15 cellular contexts compared by ENCODE assay signal in the genomic region with DNA sequence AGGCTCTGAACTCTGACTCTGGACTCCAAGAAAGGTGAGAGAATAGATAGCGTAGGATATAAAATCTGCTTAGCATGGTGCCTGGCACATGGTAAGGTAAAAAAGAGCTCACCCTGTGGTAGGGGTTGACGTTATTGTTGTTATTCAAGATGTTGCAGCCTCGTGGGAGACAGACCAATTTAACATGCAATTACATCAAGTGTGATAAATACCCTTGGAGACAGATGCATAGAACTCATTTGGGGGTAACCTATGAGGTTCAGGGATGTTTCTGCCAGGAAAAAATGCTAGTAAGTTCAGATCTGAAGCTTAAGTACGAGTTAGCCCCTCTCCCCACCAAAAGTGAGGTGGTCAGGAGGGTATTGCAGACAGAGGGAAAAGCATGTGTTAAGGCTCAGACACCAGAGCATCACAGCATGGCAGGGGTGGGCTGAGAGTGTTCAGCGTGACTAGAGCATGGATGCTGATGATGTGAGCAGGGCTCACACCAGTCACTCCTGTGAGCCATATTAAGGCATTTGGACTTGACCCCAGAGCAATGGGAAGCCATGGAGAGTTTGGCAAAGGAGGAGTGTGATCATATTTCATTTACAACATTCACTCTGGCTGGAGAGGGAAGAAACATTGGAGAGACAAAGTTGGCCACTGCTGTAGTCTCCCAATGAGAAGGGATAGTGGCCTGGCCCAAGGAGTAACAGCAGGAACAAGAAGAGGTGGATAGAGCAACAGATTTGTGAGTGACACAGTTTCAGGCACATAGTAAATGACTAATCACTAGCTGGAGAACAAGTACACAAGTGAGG.
A peak's percentile ranks its signal among the peaks of the same experiment; 100 is the strongest.
DNase-seq lines count a peak whose midpoint lies in the region; ATAC-seq, FAIRE-seq and TF ChIP-seq lines count a peak whose summit lies in the region.
"Had no signal": no experiment of that assay in that cellular context is flagged by ENCODE, and none has a peak within 500 bp of the region (broad histone marks: within the 10 kb centered on the region; RNA-seq: fewer than 3 reads in every experiment).

No MANE protein-coding gene starts in this region.

- H3K9ac ChIP-seq in astrocyte (ENCODE audit: low read length) (no peak overlapping the region), kidney (ENCODE audit: low read length in 2 of 2) (no peak overlapping the region)
- H3K9ac ChIP-seq: BLaER1 had no signal

- intact Hi-C loops in left cardiac atrium (cut with DNase I) (no loop called here), thyroid gland (cut with DNase I) (no loop called here), kidney (cut with DNase I) (no loop called here)

- H3K36me3 Mint-ChIP-seq in astrocyte (ENCODE audit: low read depth, unreplicated experiment), result peaks cover 2% of the 10 kb centered on the region

- H3K79me2 ChIP-seq in astrocyte (ENCODE audit: insufficient read depth, low read length), result no peaks in the 10 kb centered on the region

- no peaks in the 10 kb centered on the region for H4K20me1 ChIP-seq in astrocyte (ENCODE audit: insufficient read depth, low read length)
- H4K20me1 ChIP-seq: BLaER1 had no signal

- H3K27ac ChIP-seq in astrocyte (ENCODE audit: low read depth, low read length), result no peak overlapping the region
- H3K27ac ChIP-seq in thyroid gland, result no peak overlapping the region
- H3K27ac ChIP-seq in kidney (ENCODE audit: low read depth in 2 of 2, low read length in 2 of 2), result no peak overlapping the region
- H3K27ac ChIP-seq: BLaER1, pancreas had no signal

- H2AFZ ChIP-seq in astrocyte (ENCODE audit: low read depth, low read length), result no peak overlapping the region

- H3K4me1 Mint-ChIP-seq in astrocyte (ENCODE audit: low read depth, unreplicated experiment), result peaks cover 8% of the 10 kb centered on the region
- H3K4me1 Mint-ChIP-seq: activated CD4-positive, alpha-beta memory T cell treated with anti-CD3 and anti-CD28 coated beads, Interleukin-2, amount 10 ng/mL, durations not matched to agents 7 days and 5 days had no signal

- H3K4me1 ChIP-seq in astrocyte (ENCODE audit: insufficient read depth, low read length), result peaks cover 6% of the 10 kb centered on the region
- H3K4me1 ChIP-seq in thyroid gland, result peaks cover 0 to 4% of the 10 kb centered on the region in 2 donors
- H3K4me1 ChIP-seq in kidney (ENCODE audit: control insufficient read depth in 1 of 2, insufficient read depth in 1 of 2, low read depth in 1 of 2, low read length in 2 of 2), result no peaks in the 10 kb centered on the region
- H3K4me1 ChIP-seq: BLaER1, pancreas had no signal

- in situ Hi-C loops in GM13977 (cut with MboI; ENCODE audit: low pct_unique_long_range_greater_than_20kb, low sequenced_read_pairs, unreplicated experiment), result no loop called here

- H3K27me3 ChIP-seq in astrocyte (ENCODE audit: insufficient read depth, low read length), result peaks cover 36% of the 10 kb centered on the region
- peaks cover 3% of the 10 kb centered on the region for H3K27me3 ChIP-seq in thyroid gland
- H3K27me3 ChIP-seq: BLaER1, pancreas had no signal

- H3K9me3 Mint-ChIP-seq in astrocyte (ENCODE audit: unreplicated experiment), result peaks cover 2% of the 10 kb centered on the region

- no peak for TF ChIP-seq POLR2A in thyroid gland (IDR thresholded peaks at IDR 0.05)

- no peak overlapping the region for H3K4me3 Mint-ChIP-seq in astrocyte (ENCODE audit: unreplicated experiment)
- H3K4me3 Mint-ChIP-seq: activated CD4-positive, alpha-beta memory T cell treated with anti-CD3 and anti-CD28 coated beads, Interleukin-2, amount 10 ng/mL, durations not matched to agents 7 days and 5 days had no signal

- FAIRE-seq in astrocyte (lab: Jason Lieb, UNC), result no peak
- FAIRE-seq in kidney (lab: Jason Lieb, UNC), result no peak
- FAIRE-seq: GM12878, pancreas had no signal

- H3K36me3 ChIP-seq in astrocyte (ENCODE audit: insufficient read depth, low read length) (no peaks in the 10 kb centered on the region), thyroid gland (no peaks in the 10 kb centered on the region), kidney (ENCODE audit: control insufficient read depth in 1 of 2, insufficient read depth in 2 of 2, low read length in 2 of 2) (no peaks in the 10 kb centered on the region)
- H3K36me3 ChIP-seq: BLaER1, pancreas had no signal

- WGBS in thyroid gland, 2 donors, result 76 to 82% methylated on average over 5 of the region's 5 CpGs

- no peaks in the 10 kb centered on the region for H3K9me3 ChIP-seq in astrocyte (ENCODE audit: insufficient read depth, low read depth, low read length)
- H3K9me3 ChIP-seq in thyroid gland, result no peaks in the 10 kb centered on the region
- no peaks in the 10 kb centered on the region for H3K9me3 ChIP-seq in kidney (ENCODE audit: control insufficient read depth in 1 of 2, low read length in 2 of 2)
- H3K9me3 ChIP-seq: pancreas had no signal

- no peak overlapping the region for H3K4me2 ChIP-seq in astrocyte (ENCODE audit: low read length)
- H3K4me2 ChIP-seq: BLaER1 had no signal

- TF ChIP-seq CTCF in astrocyte (IDR thresholded peaks at IDR 0.05; ENCODE audit: insufficient read depth, low read depth, low read length), result no peak
- no peak for TF ChIP-seq CTCF in thyroid gland (IDR thresholded peaks at IDR 0.05)
- TF ChIP-seq CTCF in kidney (IDR thresholded peaks at IDR 0.05; ENCODE audit: borderline replicate concordance, extremely low read depth, insufficient read depth), result no peak
- no peak for TF ChIP-seq CTCF in GM13977 (IDR thresholded peaks at IDR 0.05; ENCODE audit: extremely low read depth, insufficient read depth, missing control alignments)

- H3K27me3 Mint-ChIP-seq in astrocyte (ENCODE audit: low read depth, unreplicated experiment), result peaks cover 24% of the 10 kb centered on the region

- no peak overlapping the region for H3K4me3 ChIP-seq in astrocyte (ENCODE audit: insufficient read depth, low read depth, low read length)
- no peak overlapping the region for H3K4me3 ChIP-seq in thyroid gland (replicated peaks in 1 of 3)
- no peak overlapping the region for H3K4me3 ChIP-seq in kidney (ENCODE audit: low read length in 2 of 2)
- H3K4me3 ChIP-seq: BLaER1, GM12878, pancreas had no signal

- no peak overlapping the region for H3K27ac Mint-ChIP-seq in astrocyte (ENCODE audit: unreplicated experiment)
- H3K27ac Mint-ChIP-seq: activated CD4-positive, alpha-beta memory T cell treated with anti-CD3 and anti-CD28 coated beads, Interleukin-2, amount 10 ng/mL, durations not matched to agents 7 days and 5 days had no signal

- peak; percentile 84 for DNase-seq in AG08396 (ENCODE audit: low spot score)
- DNase-seq in GM04504 (ENCODE audit: low read depth), result peak; percentile 63
- peak; percentile 61 for DNase-seq in astrocyte (ENCODE audit: low read depth)
- no peak for DNase-seq in left cardiac atrium
- no peak for DNase-seq in thyroid gland
- DNase-seq in kidney, result no peak
- DNase-seq in stimulated activated naive CD4-positive, alpha-beta T cell (lab: John Stamatoyannopoulos, UW), result no peak
- DNase-seq in GM13977 (ENCODE audit: low spot score), result no peak
- DNase-seq: activated CD4-positive, alpha-beta memory T cell treated with anti-CD3 and anti-CD28 coated beads, Interleukin-2, amount 10 ng/mL, durations not matched to agents 7 days and 5 days; activated effector memory CD4-positive, alpha-beta T cell treated with anti-CD3 and anti-CD28 coated beads, Interleukin-2, amount 50 U/mL, for 16 hours; DMS79 treated with DMSO at 0.1 percent for 48 hours; head of caudate nucleus; pancreas had no signal

- ATAC-seq in left cardiac atrium, result peak; percentile 56 to 78
- ATAC-seq: GM12878, pancreas had no signal

Comparison
In these comparisons a context has a peak if more than half of its experiments do, and no peak if none do; other contexts are left out.
1. DNase-seq: peak in AG08396 (single experiment), GM04504 (single experiment) and astrocyte (single experiment); none in left cardiac atrium (single experiment), thyroid gland (0 of 2), kidney (single experiment), stimulated activated naive CD4-positive, alpha-beta T cell (0 of 6) and GM13977 (single experiment).